ENCODE assay signal across 19 cellular contexts in genomic region chr2:54771166-54771565, GRCh38. TPM values are rescaled to one million over a fixed set of nuclear protein-coding genes. Genes with fewer than 3 reads are reported as not detected.
DNase-seq lines count a peak whose midpoint lies in the region; ATAC-seq lines count a peak whose summit lies in the region.
"Had no signal": no experiment of that assay in that cellular context is flagged by ENCODE, and none has a peak within 500 bp of the region (broad histone marks: within the 10 kb centered on the region; RNA-seq: fewer than 3 reads in every experiment).

No MANE protein-coding gene starts in this region.

- no peaks in the 10 kb centered on the region; the same call in 1 of the 2 replicates for H3K9me3 ChIP-seq in SJSA1 (replicated peaks)

- peaks cover 22% of the 10 kb centered on the region for H3K4me1 Mint-ChIP-seq in stimulated activated memory B cell treated with anti-CD40 and anti-IgM and Interleukin-4, amounts not matched to agents 10 μg/mL and 1 μg/mL and 100 μg/mL, for 72 hours
- H3K4me1 Mint-ChIP-seq: neural crest cell, T-helper 17 cell had no signal

- H3K27me3 ChIP-seq in SJSA1 (replicated peaks), result no peaks in the 10 kb centered on the region
- H3K27me3 ChIP-seq: right atrium auricular region had no signal

- H3K27ac ChIP-seq in SJSA1 (peak overlapping the region; percentile 57), epithelial cell of prostate (peak overlapping the region; percentile 86)
- H3K27ac ChIP-seq: right atrium auricular region had no signal

- H3K4me1 ChIP-seq in SJSA1 (replicated peaks), result peaks cover 37% of the 10 kb centered on the region
- H3K4me1 ChIP-seq: right atrium auricular region had no signal

- DNase-seq in HCEC 1CT, result peak; percentile 56
- DNase-seq in SJSA1 (ENCODE audit: low read depth in 1 of 2, low spot score in 2 of 2), result peak; percentile 39 to 45
- DNase-seq in epithelial cell of prostate (ENCODE audit: low read depth, low spot score), result peak; percentile 39
- DNase-seq in GOT3 (lab: John Stamatoyannopoulos, UW), result no peak
- no peak for DNase-seq in UCSD-AML1 (lab: John Stamatoyannopoulos, UW; ENCODE audit: unreplicated experiment)
- DNase-seq in dedifferentiated amniotic fluid mesenchymal stem cell (ENCODE audit: extremely low spot score), result no peak
- DNase-seq: activated naive CD4-positive, alpha-beta T cell treated with Interleukin-2 at 50 U/mL for 16 hours; DMS79 treated with DMSO at 0.1 percent for 48 hours; effector CD4-positive, alpha-beta T cell; NCI-H1092 treated with DMSO at 0.1 percent for 48 hours; NCI-H2171; NCI-H774; stimulated activated CD4-positive, alpha-beta T cell treated with anti-CD3 and anti-CD28 coated beads, Interleukin-2, amount 100 ng/mL, for 24 hours; T-helper 17 cell had no signal

- no peaks in the 10 kb centered on the region for H3K36me3 ChIP-seq in SJSA1
- H3K36me3 ChIP-seq: right atrium auricular region had no signal

- no peak overlapping the region for H3K4me3 ChIP-seq in SJSA1
- H3K4me3 ChIP-seq: right atrium auricular region had no signal

- H3K27ac Mint-ChIP-seq in stimulated activated memory B cell treated with anti-CD40 and anti-IgM and Interleukin-4, amounts not matched to agents 10 μg/mL and 1 μg/mL and 100 μg/mL, for 72 hours, result peak overlapping the region; percentile 3
- H3K27ac Mint-ChIP-seq: memory B cell, T-helper 17 cell had no signal

- no peak for ATAC-seq in stimulated activated memory B cell treated with anti-CD40 and anti-IgM and Interleukin-4, amounts not matched to agents 10 μg/mL and 1 μg/mL and 100 μg/mL, for 72 hours
- ATAC-seq: activated CD4-positive, CD25-positive, alpha-beta regulatory T cell treated with anti-CD3 and anti-CD28 coated beads, Interleukin-2, amount 50 U/mL, for 24 hours; T-helper 17 cell had no signal

- H3K4me3 Mint-ChIP-seq in stimulated activated memory B cell treated with anti-CD40 and anti-IgM and Interleukin-4, amounts not matched to agents 10 μg/mL and 1 μg/mL and 100 μg/mL, for 72 hours, result no peak overlapping the region
- H3K4me3 Mint-ChIP-seq: memory B cell, neural crest cell, T-helper 17 cell had no signal

- peaks cover 9% of the 10 kb centered on the region for H3K9me3 Mint-ChIP-seq in stimulated activated memory B cell treated with anti-CD40 and anti-IgM and Interleukin-4, amounts not matched to agents 10 μg/mL and 1 μg/mL and 100 μg/mL, for 72 hours

- peaks cover 18% of the 10 kb centered on the region for H3K36me3 Mint-ChIP-seq in stimulated activated memory B cell treated with anti-CD40 and anti-IgM and Interleukin-4, amounts not matched to agents 10 μg/mL and 1 μg/mL and 100 μg/mL, for 72 hours

- H3K27me3 Mint-ChIP-seq in stimulated activated memory B cell treated with anti-CD40 and anti-IgM and Interleukin-4, amounts not matched to agents 10 μg/mL and 1 μg/mL and 100 μg/mL, for 72 hours, result no peaks in the 10 kb centered on the region
- H3K27me3 Mint-ChIP-seq: memory B cell had no signal

RNA-seq across cellular contexts. Expression of gene EML6, which starts 47.7 kb away (rescaled TPM):
- total RNA-seq in SJSA1 (2014; rRNA removed; shearing (Covaris generic)), result 1.3 TPM in 1 of 2 replicates, not detected in the other

Comparison
In these comparisons a context has a peak if more than half of its experiments do, and no peak if none do; other contexts are left out.
1. DNase-seq: peak in HCEC 1CT (single experiment), SJSA1 (2 of 2) and epithelial cell of prostate (single experiment); none in GOT3 (single experiment), UCSD-AML1 (single experiment) and dedifferentiated amniotic fluid mesenchymal stem cell (single experiment).